ENCODE assay signal across 8 cellular contexts in genomic region chr11:88886796-88887195, GRCh38.
A peak's percentile ranks its signal among the peaks of the same experiment; 100 is the strongest.
DNase-seq lines count a peak whose midpoint lies in the region; ATAC-seq, FAIRE-seq and TF ChIP-seq lines count a peak whose summit lies in the region.

No MANE protein-coding gene starts in this region.

- H4K20me1 ChIP-seq in astrocyte (ENCODE audit: insufficient read depth, low read length), result no peaks in the 10 kb centered on the region

- no peak overlapping the region for H3K18ac ChIP-seq in mesenchymal stem cell (ENCODE audit: low read depth in 1 of 2, low read length in 2 of 2)

- no peak overlapping the region for H4K8ac ChIP-seq in mesenchymal stem cell (ENCODE audit: low read length)

- H3K9me3 ChIP-seq in astrocyte (ENCODE audit: insufficient read depth, low read depth, low read length) (no peaks in the 10 kb centered on the region), mesenchymal stem cell (ENCODE audit: control insufficient read depth, low read length) (no peaks in the 10 kb centered on the region)

- DNase-seq in natural killer cell (no peak), HFFc6 (peak; percentile 40), NCI-H82 (lab: John Stamatoyannopoulos, UW) (peak; percentile 71), astrocyte (ENCODE audit: low read depth) (no peak), neural crest cell (ENCODE audit: low read depth, low spot score) (peak; percentile 54), mesenchymal stem cell (no peak), mesothelial cell of epicardium (ENCODE audit: low spot score in 2 of 2, unreplicated experiment in 2 of 2) (no peak)
- DNase-seq in natural killer cell treated with Interleukin-12 subunit alpha and Interleukin-12 subunit beta and Interleukin-15 and Interleukin-18, amount 100 ng/mL, for 72 hours (ENCODE audit: low spot score), result no peak

- WGBS in mesenchymal stem cell, result 60% methylated on average over 3 of the region's 3 CpGs

- H2AFZ ChIP-seq in astrocyte (ENCODE audit: low read depth, low read length) (no peak overlapping the region), mesenchymal stem cell (ENCODE audit: low read depth, low read length) (no peak overlapping the region)

- H2BK120ac ChIP-seq in mesenchymal stem cell (ENCODE audit: low read depth, low read length), result no peak overlapping the region

- no peak overlapping the region for H3K27ac Mint-ChIP-seq in natural killer cell
- H3K27ac Mint-ChIP-seq in natural killer cell treated with Interleukin-12 subunit alpha and Interleukin-12 subunit beta and Interleukin-15 and Interleukin-18, amount 100 ng/mL, for 72 hours, result no peak overlapping the region
- no peak overlapping the region for H3K27ac Mint-ChIP-seq in HFFc6
- no peak overlapping the region for H3K27ac Mint-ChIP-seq in astrocyte (ENCODE audit: unreplicated experiment)
- no peak overlapping the region for H3K27ac Mint-ChIP-seq in neural crest cell (ENCODE audit: unreplicated experiment)
- H3K27ac Mint-ChIP-seq in mesothelial cell of epicardium, result no peak overlapping the region

- no peaks in the 10 kb centered on the region for H3K4me1 Mint-ChIP-seq in natural killer cell
- H3K4me1 Mint-ChIP-seq in natural killer cell treated with Interleukin-12 subunit alpha and Interleukin-12 subunit beta and Interleukin-15 and Interleukin-18, amount 100 ng/mL, for 72 hours (ENCODE audit: low read depth in 2 of 2), result no peaks in the 10 kb centered on the region
- H3K4me1 Mint-ChIP-seq in HFFc6 (ENCODE audit: low read depth), result no peaks in the 10 kb centered on the region
- H3K4me1 Mint-ChIP-seq in astrocyte (ENCODE audit: low read depth, unreplicated experiment), result no peaks in the 10 kb centered on the region
- H3K4me1 Mint-ChIP-seq in neural crest cell, result no peaks in the 10 kb centered on the region
- H3K4me1 Mint-ChIP-seq in mesothelial cell of epicardium, result no peaks in the 10 kb centered on the region

- intact Hi-C loops in natural killer cell (cut with micrococcal nuclease), result loop anchor here (10.0 kb wide), 1 partner anchor 342 kb away; no protein-coding TSS in a partner anchor

- H3K27ac ChIP-seq in astrocyte (ENCODE audit: low read depth, low read length) (no peak overlapping the region), mesenchymal stem cell (ENCODE audit: low read length, poor library complexity, severe bottlenecking) (no peak overlapping the region)

- H3K27me3 Mint-ChIP-seq in natural killer cell (ENCODE audit: low read depth in 2 of 2) (no peaks in the 10 kb centered on the region), HFFc6 (ENCODE audit: insufficient read depth) (no peaks in the 10 kb centered on the region), astrocyte (ENCODE audit: low read depth, unreplicated experiment) (no peaks in the 10 kb centered on the region), neural crest cell (ENCODE audit: low read depth) (no peaks in the 10 kb centered on the region), mesothelial cell of epicardium (ENCODE audit: low read depth) (no peaks in the 10 kb centered on the region)
- no peaks in the 10 kb centered on the region for H3K27me3 Mint-ChIP-seq in natural killer cell treated with Interleukin-12 subunit alpha and Interleukin-12 subunit beta and Interleukin-15 and Interleukin-18, amount 100 ng/mL, for 72 hours

- no peak overlapping the region for H2AK5ac ChIP-seq in mesenchymal stem cell (ENCODE audit: low read length, severe bottlenecking)

- H3K4ac ChIP-seq in mesenchymal stem cell (ENCODE audit: low read depth in 1 of 2, low read length in 2 of 2), result no peak overlapping the region

- no peaks in the 10 kb centered on the region for H3K79me2 ChIP-seq in astrocyte (ENCODE audit: insufficient read depth, low read length)

- no peak overlapping the region for H3K4me2 ChIP-seq in astrocyte (ENCODE audit: low read length)
- H3K4me2 ChIP-seq in mesenchymal stem cell (ENCODE audit: low read length, poor library complexity, severe bottlenecking), result no peak overlapping the region

- TF ChIP-seq CTCF in natural killer cell (IDR thresholded peaks at IDR 0.05), result peak; percentile 43
- peak; percentile 81 for TF ChIP-seq CTCF in HFFc6 (IDR thresholded peaks at IDR 0.05)
- TF ChIP-seq CTCF in astrocyte (IDR thresholded peaks at IDR 0.05; ENCODE audit: insufficient read depth, low read depth, low read length), result peak; percentile 15
- peak; percentile 63 for TF ChIP-seq CTCF in neural crest cell (conservative IDR thresholded peaks at IDR 0.05)
- no peak for TF ChIP-seq CTCF in mesothelial cell of epicardium (IDR thresholded peaks at IDR 0.05; ENCODE audit: unreplicated experiment)

- H3K79me1 ChIP-seq in mesenchymal stem cell (replicated peaks; ENCODE audit: low read length, poor library complexity, severe bottlenecking), result no peaks in the 10 kb centered on the region

- H3K9ac ChIP-seq in astrocyte (ENCODE audit: low read length) (no peak overlapping the region), mesenchymal stem cell (ENCODE audit: low read length) (no peak overlapping the region)

- H3K9me3 Mint-ChIP-seq in natural killer cell (peaks cover 12 to 14% of the 10 kb centered on the region in 2 donors), HFFc6 (no peaks in the 10 kb centered on the region; the same call in 1 of the 2 replicates), astrocyte (ENCODE audit: unreplicated experiment) (peaks cover 19% of the 10 kb centered on the region), neural crest cell (peaks cover 9% of the 10 kb centered on the region), mesothelial cell of epicardium (peaks cover 63% of the 10 kb centered on the region)
- peaks cover 20% of the 10 kb centered on the region for H3K9me3 Mint-ChIP-seq in natural killer cell treated with Interleukin-12 subunit alpha and Interleukin-12 subunit beta and Interleukin-15 and Interleukin-18, amount 100 ng/mL, for 72 hours

- no peak overlapping the region for H3K4me3 Mint-ChIP-seq in natural killer cell
- no peak overlapping the region for H3K4me3 Mint-ChIP-seq in natural killer cell treated with Interleukin-12 subunit alpha and Interleukin-12 subunit beta and Interleukin-15 and Interleukin-18, amount 100 ng/mL, for 72 hours
- H3K4me3 Mint-ChIP-seq in HFFc6, result no peak overlapping the region
- no peak overlapping the region for H3K4me3 Mint-ChIP-seq in astrocyte (ENCODE audit: unreplicated experiment)
- H3K4me3 Mint-ChIP-seq in neural crest cell, result no peak overlapping the region
- H3K4me3 Mint-ChIP-seq in mesothelial cell of epicardium, result no peak overlapping the region

- H2BK12ac ChIP-seq in mesenchymal stem cell (ENCODE audit: low read length in 2 of 2), result no peak overlapping the region

- no peak overlapping the region for H2BK5ac ChIP-seq in mesenchymal stem cell (ENCODE audit: low read depth, low read length, poor library complexity, severe bottlenecking)

- H3K36me3 Mint-ChIP-seq in natural killer cell (peaks cover 8% of the 10 kb centered on the region), HFFc6 (ENCODE audit: low read depth) (no peaks in the 10 kb centered on the region), astrocyte (ENCODE audit: low read depth, unreplicated experiment) (no peaks in the 10 kb centered on the region), neural crest cell (ENCODE audit: low read depth) (no peaks in the 10 kb centered on the region), mesothelial cell of epicardium (peaks cover 5% of the 10 kb centered on the region)
- H3K36me3 Mint-ChIP-seq in natural killer cell treated with Interleukin-12 subunit alpha and Interleukin-12 subunit beta and Interleukin-15 and Interleukin-18, amount 100 ng/mL, for 72 hours, result peaks cover 10% of the 10 kb centered on the region

- no peaks in the 10 kb centered on the region for H3K27me3 ChIP-seq in astrocyte (ENCODE audit: insufficient read depth, low read length)
- H3K27me3 ChIP-seq in mesenchymal stem cell (ENCODE audit: control insufficient read depth in 1 of 2, insufficient read depth in 1 of 2, low read length in 2 of 2), result no peaks in the 10 kb centered on the region

- FAIRE-seq in astrocyte (lab: Jason Lieb, UNC), result peak; percentile 39

- no peak overlapping the region for H3K14ac ChIP-seq in mesenchymal stem cell (ENCODE audit: low read length in 2 of 2)

- H4K91ac ChIP-seq in mesenchymal stem cell (ENCODE audit: low read length), result no peak overlapping the region

- no peaks in the 10 kb centered on the region for H3K4me1 ChIP-seq in astrocyte (ENCODE audit: insufficient read depth, low read length)
- no peaks in the 10 kb centered on the region for H3K4me1 ChIP-seq in mesenchymal stem cell (ENCODE audit: control insufficient read depth, insufficient read depth, low read depth, low read length)

- H3K36me3 ChIP-seq in astrocyte (ENCODE audit: insufficient read depth, low read length) (no peaks in the 10 kb centered on the region), mesenchymal stem cell (ENCODE audit: control insufficient read depth in 1 of 2, insufficient read depth in 2 of 2, low read depth in 1 of 2, low read length in 2 of 2) (no peaks in the 10 kb centered on the region)

- no peak overlapping the region for H2BK15ac ChIP-seq in mesenchymal stem cell (ENCODE audit: low read depth, poor library complexity, severe bottlenecking)

- H3K23ac ChIP-seq in mesenchymal stem cell (ENCODE audit: low read length in 2 of 2), result no peak overlapping the region

- ATAC-seq in natural killer cell, result no peak
- ATAC-seq in natural killer cell treated with Interleukin-12 subunit alpha and Interleukin-12 subunit beta and Interleukin-15 and Interleukin-18, amount 100 ng/mL, for 72 hours, result no peak

- H3K4me3 ChIP-seq in astrocyte (ENCODE audit: insufficient read depth, low read depth, low read length), result no peak overlapping the region
- H3K4me3 ChIP-seq in mesenchymal stem cell (ENCODE audit: insufficient read depth in 1 of 2, low read depth in 1 of 2, low read length in 2 of 2), result no peak overlapping the region

Comparison
In these comparisons a context has a peak if more than half of its experiments do, and no peak if none do; other contexts are left out.
1. DNase-seq: peak in HFFc6 (single experiment), NCI-H82 (single experiment) and neural crest cell (single experiment); none in natural killer cell (single experiment), natural killer cell treated with Interleukin-12 subunit alpha and Interleukin-12 subunit beta and Interleukin-15 and Interleukin-18, amount 100 ng/mL, for 72 hours (single experiment), astrocyte (single experiment), mesenchymal stem cell (single experiment) and mesothelial cell of epicardium (0 of 2).